ENCODE assay signal across 7 cellular contexts in the genomic region with DNA sequence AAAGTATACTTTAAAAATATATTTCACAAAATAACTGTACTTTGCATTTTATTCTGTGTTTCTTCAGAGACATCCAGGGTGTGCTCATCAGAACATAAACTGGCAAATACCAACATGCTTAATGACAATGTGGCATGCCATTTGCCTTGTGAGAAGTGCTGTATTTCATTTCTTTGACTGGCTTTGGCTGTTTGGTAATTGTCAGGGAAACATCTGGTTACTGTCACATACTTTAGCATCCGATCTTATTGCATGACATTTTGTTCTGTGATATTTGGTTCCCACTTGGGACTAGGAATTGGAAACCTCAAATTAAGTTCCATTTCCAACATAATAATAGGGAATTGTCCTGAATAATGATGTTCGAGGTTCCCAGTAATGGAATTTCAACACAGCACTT.
"Had no signal": no experiment of that assay in that cellular context is flagged by ENCODE, and none has a peak within 500 bp of the region (broad histone marks: within the 10 kb centered on the region; RNA-seq: fewer than 3 reads in every experiment).

No MANE protein-coding gene starts in this region.

- H3K4me3 ChIP-seq: GM23338 had no signal

- FAIRE-seq: H1, H54, HTR-8/SVneo had no signal

- H2AFZ ChIP-seq: GM23338 had no signal

- DNase-seq: H9, HCEC 1CT had no signal

- ATAC-seq: GM23338 had no signal

- H3K36me3 Mint-ChIP-seq: IgD-negative memory B cell had no signal

- H3K4me2 ChIP-seq: GM23338 had no signal

- H3K4me1 Mint-ChIP-seq: GM23338, H9, IgD-negative memory B cell had no signal

- H3K4me3 Mint-ChIP-seq: GM23338, H9, IgD-negative memory B cell had no signal

- H3K9me3 Mint-ChIP-seq: GM23338 had no signal

- H3K27ac Mint-ChIP-seq: GM23338, H9, IgD-negative memory B cell had no signal

- H3K27me3 Mint-ChIP-seq: IgD-negative memory B cell had no signal
